Comparison of ENCODE assay signal across 23 cellular contexts in the genomic region with DNA sequence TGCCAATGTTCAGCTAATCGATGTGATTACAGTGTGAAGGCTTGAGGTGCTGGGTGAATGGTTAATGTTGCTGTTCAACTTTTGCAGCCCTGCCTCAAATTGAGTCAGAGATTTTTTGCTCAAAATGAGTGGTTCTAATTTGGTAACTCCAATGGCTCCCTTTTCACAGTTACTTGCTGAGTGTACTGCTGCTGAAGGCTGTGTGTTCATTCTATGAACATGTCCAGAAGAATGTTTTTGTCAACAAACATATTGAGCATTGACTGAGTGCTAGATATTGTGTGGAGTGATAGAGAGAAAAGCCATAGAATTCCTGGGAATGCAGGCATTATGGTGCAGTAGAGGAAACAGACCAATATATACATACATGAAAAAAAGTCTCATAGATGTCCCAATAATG. TPM values are rescaled to one million over a fixed set of nuclear protein-coding genes. Genes with fewer than 3 reads are reported as not detected.
DNase-seq lines count a peak whose midpoint lies in the region; ATAC-seq, FAIRE-seq and TF ChIP-seq lines count a peak whose summit lies in the region.
"Had no signal": no experiment of that assay in that cellular context is flagged by ENCODE, and none has a peak within 500 bp of the region (broad histone marks: within the 10 kb centered on the region; RNA-seq: fewer than 3 reads in every experiment).

No MANE protein-coding gene starts in this region.

- intact Hi-C loops in K562 (cut with micrococcal nuclease): no loop called here

- H3K27ac ChIP-seq in GM23248 (no peak overlapping the region), K562 (ENCODE audit: extremely low read depth, low read depth, low read length) (no peak overlapping the region)
- H3K27ac ChIP-seq: A549; BLaER1 treated with 17β-estradiol and CSF1 and Interleukin-3, amounts not matched to agents 10 nM and 100 nM had no signal

- H3K79me2 ChIP-seq in GM23248 (ENCODE audit: insufficient read depth) (no peaks in the 10 kb centered on the region), K562 (ENCODE audit: control insufficient read depth, insufficient read depth, low read length) (no peaks in the 10 kb centered on the region)

- TF ChIP-seq EP300 in K562 (IDR thresholded peaks at IDR 0.05; ENCODE audit: low read length): no peak

- H4K20me1 ChIP-seq in GM23248 (ENCODE audit: insufficient read depth): no peaks in the 10 kb centered on the region
- H4K20me1 ChIP-seq in K562 (replicated peaks; ENCODE audit: control insufficient read depth, insufficient read depth, low read length): no peaks in the 10 kb centered on the region
- H4K20me1 ChIP-seq: BLaER1 treated with 17β-estradiol and CSF1 and Interleukin-3, amounts not matched to agents 10 nM and 100 nM had no signal

- H3K4me2 ChIP-seq in GM23248 (ENCODE audit: unreplicated experiment): no peak overlapping the region
- no peak overlapping the region for H3K4me2 ChIP-seq in K562 (ENCODE audit: insufficient read depth, low read length)
- H3K4me2 ChIP-seq: A549; BLaER1 treated with 17β-estradiol and CSF1 and Interleukin-3, amounts not matched to agents 10 nM and 100 nM had no signal

- no peaks in the 10 kb centered on the region for H3K4me1 Mint-ChIP-seq in effector memory CD8-positive, alpha-beta T cell (ENCODE audit: low read depth in 2 of 2)
- H3K4me1 Mint-ChIP-seq: CD14-positive monocyte; CD8-positive, alpha-beta memory T cell had no signal

- H3K9me2 ChIP-seq in GM23248 (ENCODE audit: insufficient read depth): no peaks in the 10 kb centered on the region

- no peaks in the 10 kb centered on the region for H3K27me3 Mint-ChIP-seq in effector memory CD8-positive, alpha-beta T cell
- H3K27me3 Mint-ChIP-seq: CD4-positive, alpha-beta T cell; CD8-positive, alpha-beta memory T cell had no signal

- in situ Hi-C loops in GM23248 (cut with MboI): no loop called here
- in situ Hi-C loops in K562 (cut with MboI): no loop called here

- POLR2A ChIA-PET in K562 (lab: Yijun Ruan, JAX): no interaction called here

- no peak overlapping the region for H3K4me3 Mint-ChIP-seq in effector memory CD8-positive, alpha-beta T cell
- H3K4me3 Mint-ChIP-seq: CD14-positive monocyte; CD4-positive, alpha-beta T cell; CD8-positive, alpha-beta memory T cell; H9 had no signal

- BruUV-seq in K562 (replicated peaks; lab: Mats Ljungman, UMichigan): no TSS peak

- no peak for TF ChIP-seq RAD21 in K562 (CRISPR knock-in tag; conservative IDR thresholded peaks at IDR 0.05 in 1 of 2, IDR thresholded peaks at IDR 0.05 in 1 of 2)

- H3K36me3 Mint-ChIP-seq in effector memory CD8-positive, alpha-beta T cell (ENCODE audit: insufficient read depth): no peaks in the 10 kb centered on the region
- H3K36me3 Mint-ChIP-seq: CD14-positive monocyte; CD8-positive, alpha-beta memory T cell had no signal

- TF ChIP-seq POLR2A in K562 (conservative IDR thresholded peaks at IDR 0.05): no peak

- no peak overlapping the region for H3K27ac Mint-ChIP-seq in effector memory CD8-positive, alpha-beta T cell
- H3K27ac Mint-ChIP-seq: CD14-positive monocyte; CD4-positive, alpha-beta T cell; CD8-positive, alpha-beta memory T cell; H9 had no signal

- ATAC-seq in K562: no peak
- ATAC-seq in HG03039 (IDR thresholded peaks at IDR 0.05; ENCODE audit: unreplicated experiment): no peak
- no peak for ATAC-seq in effector memory CD8-positive, alpha-beta T cell (replicated peaks)
- no peak for ATAC-seq in GM21390 (IDR thresholded peaks at IDR 0.05; ENCODE audit: unreplicated experiment)
- ATAC-seq: A549, HCT116 had no signal

- H3K9ac ChIP-seq in GM23248 (no peak overlapping the region), K562 (ENCODE audit: insufficient read depth in 1 of 2, low read depth in 2 of 2, low read length in 2 of 2) (no peak overlapping the region)
- H3K9ac ChIP-seq: BLaER1 treated with 17β-estradiol and CSF1 and Interleukin-3, amounts not matched to agents 10 nM and 100 nM had no signal

- H3K36me3 ChIP-seq in GM23248 (ENCODE audit: low read depth): no peaks in the 10 kb centered on the region
- H3K36me3 ChIP-seq in K562 (ENCODE audit: control insufficient read depth, insufficient read depth, low read length): no peaks in the 10 kb centered on the region
- H3K36me3 ChIP-seq: BE2C; BLaER1 treated with 17β-estradiol and CSF1 and Interleukin-3, amounts not matched to agents 10 nM and 100 nM had no signal

- H3K27me3 ChIP-seq in GM23248 (replicated peaks; ENCODE audit: insufficient read depth) (no peaks in the 10 kb centered on the region), K562 (ENCODE audit: control insufficient read depth in 2 of 2, insufficient read depth in 2 of 2, low read length in 2 of 2) (no peaks in the 10 kb centered on the region)
- H3K27me3 ChIP-seq: BE2C; BLaER1 treated with 17β-estradiol and CSF1 and Interleukin-3, amounts not matched to agents 10 nM and 100 nM had no signal

- H3K9me3 ChIP-seq in GM23248 (ENCODE audit: low read depth) (no peaks in the 10 kb centered on the region), K562 (replicated peaks; ENCODE audit: control insufficient read depth, insufficient read depth, low read depth, low read length) (no peaks in the 10 kb centered on the region)
- H3K9me3 ChIP-seq: A549, BE2C had no signal

- H3F3A ChIP-seq in GM23248 (ENCODE audit: insufficient read depth): no peaks in the 10 kb centered on the region

- peak; percentile 13 for DNase-seq in GM23248
- DNase-seq in K562 (ENCODE audit: extremely low read depth in 1 of 4, low spot score in 3 of 4): no peak
- peak; percentile 8 for DNase-seq in hepatic stellate cell (ENCODE audit: low spot score)
- no peak for DNase-seq in effector memory CD8-positive, alpha-beta T cell
- DNase-seq in ecto neural progenitor cell (ENCODE audit: low spot score): no peak
- DNase-seq: 8988T; ACHN; AML-193; BE2C; CD4-positive, alpha-beta T cell; CD8-positive, alpha-beta memory T cell; DMS 273 treated with DMSO at 0.1 percent for 48 hours; DMS79; GF-D8; H9 had no signal

- TF ChIP-seq CTCF in K562 (IDR thresholded peaks at IDR 0.05 in 2 of 3, conservative IDR thresholded peaks at IDR 0.05 in 1 of 3; ENCODE audit: insufficient read depth in 2 of 3, low read depth in 1 of 3, low read length in 3 of 3): no peak

- no peak for FAIRE-seq in K562 (lab: Jason Lieb, UNC)
- FAIRE-seq: A549, GM12891, GM18507 had no signal

- H3K4me1 ChIP-seq in GM23248 (ENCODE audit: insufficient read depth) (no peaks in the 10 kb centered on the region), K562 (replicated peaks in 1 of 2; ENCODE audit: control insufficient read depth in 2 of 2, insufficient read depth in 2 of 2, low read length in 2 of 2) (no peaks in the 10 kb centered on the region)
- H3K4me1 ChIP-seq: A549; BE2C; BLaER1 treated with 17β-estradiol and CSF1 and Interleukin-3, amounts not matched to agents 10 nM and 100 nM had no signal

- peaks cover 0 to 2% of the 10 kb centered on the region in 2 donors for H3K9me3 Mint-ChIP-seq in effector memory CD8-positive, alpha-beta T cell
- H3K9me3 Mint-ChIP-seq: CD4-positive, alpha-beta T cell had no signal

- H2AFZ ChIP-seq in GM23248 (no peak overlapping the region), K562 (ENCODE audit: low read depth, low read length) (0 out of 2 replicates have a peak overlapping the region, but pooled peaks have one; percentile 51)

- CTCF ChIA-PET in K562 (lab: Yijun Ruan, JAX; ENCODE audit: low intra/inter-chr PET ratio): no interaction called here

- H3K4me3 ChIP-seq in GM23248 (no peak overlapping the region), K562 (no peak overlapping the region)
- H3K4me3 ChIP-seq: A549; BLaER1 treated with 17β-estradiol and CSF1 and Interleukin-3, amounts not matched to agents 10 nM and 100 nM had no signal

- WGBS in GM23248 (ENCODE audit: low coverage in 1 of 2, low lambda C conversion rate in 2 of 2, missing lambda C conversion rate in 2 of 2), 2 experiments: 89 to 90% methylated on average over 1 of the region's 1 CpG
- WGBS in K562 (ENCODE audit: insufficient coverage, low coverage, missing lambda C conversion rate): 17% methylated on average over 1 of the region's 1 CpG

- H3K9me1 ChIP-seq in K562 (ENCODE audit: control insufficient read depth, insufficient read depth, low read length): no peaks in the 10 kb centered on the region

TF ChIP-seq in K562, 482 proteins besides CTCF, POLR2A, EP300 and RAD21 (continues in another document):
- no peak for TF ChIP-seq ZNF830 (CRISPR knock-in tag; IDR thresholded peaks at IDR 0.05)

RNA-seq across cellular contexts. Expression of a gene that starts 39.0 kb away (rescaled TPM):
- total RNA-seq in GM23248 (2014; rRNA removed; shearing (Covaris generic)): 54.5 and 60.7 TPM in 2 replicates
- polyA plus RNA-seq in GM23248 (2016; fragmentation: Nextera tagmentation; extraction: Ambion mirVana) (59.3 and 60.2 TPM in 2 replicates), K562 (2011; rRNA removed) (19.2 and 19.4 TPM in 2 replicates), K562 (2014; fragmentation: Illumina TruSeq; extraction: Trizol) (10.8 and 15.2 TPM in 2 replicates), K562 (2014; fragmentation: Nextera tagmentation; extraction: Ambion mirVana) (10 to 100 TPM in 1 of 2 experiments, 1 to 10 TPM in 1; 4.8 to 10.0 TPM), K562 (2014; rRNA removed) (8.4 and 8.6 TPM in 2 replicates)
- 45.5 and 85.0 TPM in 2 replicates for total RNA-seq in K562 (2011; cell fraction: chromatin; rRNA removed; ENCODE audit: low replicate concordance)
- total RNA-seq in K562 (2011; cell fraction: nucleolus; rRNA removed): 14.8 and 17.6 TPM in 2 replicates
- 40.0 and 62.5 TPM in 2 replicates for total RNA-seq in K562 (2011; cell fraction: nucleoplasm; rRNA removed)
- total RNA-seq in K562 (2014; rRNA removed) (10.7 and 14.3 TPM in 2 replicates), K562 (2014; rRNA removed; fragmentation: Illumina TruSeq; extraction: Trizol) (19.4 and 21.8 TPM in 2 replicates), K562 (2015; rRNA removed; fragmentation: Illumina TruSeq; extraction: Trizol) (17.8 and 18.2 TPM in 2 replicates), K562 (2021) (22.9 and 24.7 TPM in 2 replicates)
- 12.0 and 16.7 TPM in 2 replicates for polyA plus RNA-seq in K562 (2011; cell fraction: cytosol; rRNA removed)
- polyA plus RNA-seq in K562 (2011; cell fraction: nucleus; rRNA removed): 25.4 and 32.0 TPM in 2 replicates
- polyA plus RNA-seq in K562 (2012): 10.3 and 11.8 TPM in 2 replicates
- polyA minus RNA-seq in K562 (2011; rRNA and poly(A)+ RNA removed): 53.3 and 60.8 TPM in 2 replicates
- 13.0 and 18.2 TPM in 2 replicates for polyA minus RNA-seq in K562 (2011; cell fraction: cytosol; rRNA and poly(A)+ RNA removed)
- polyA minus RNA-seq in K562 (2011; cell fraction: nucleus; rRNA and poly(A)+ RNA removed): 39.3 and 82.2 TPM in 2 replicates

Comparison
In these comparisons a context has a peak if more than half of its experiments do, and no peak if none do; other contexts are left out.
1. DNase-seq: peak in GM23248 (single experiment) and hepatic stellate cell (single experiment); none in K562 (0 of 4), effector memory CD8-positive, alpha-beta T cell (0 of 3) and ecto neural progenitor cell (single experiment).